22 cellular contexts compared by ENCODE assay signal in genomic region chr4:98599617-98600016, GRCh38. TPM values are rescaled to one million over a fixed set of nuclear protein-coding genes. Genes with fewer than 3 reads are reported as not detected.
DNase-seq lines count a peak whose midpoint lies in the region; ATAC-seq, FAIRE-seq and TF ChIP-seq lines count a peak whose summit lies in the region.
"Had no signal": no experiment of that assay in that cellular context is flagged by ENCODE, and none has a peak within 500 bp of the region (broad histone marks: within the 10 kb centered on the region; RNA-seq: fewer than 3 reads in every experiment).

No MANE protein-coding gene starts in this region.

- no peak overlapping the region for H2BK120ac ChIP-seq in H1 (replicated peaks; ENCODE audit: low read depth, low read length)

- BruUV-seq in mammary epithelial cell (replicated peaks; lab: Mats Ljungman, UMichigan) (no TSS peak), MCF 10A (replicated peaks; lab: Mats Ljungman, UMichigan) (no TSS peak)

- in situ Hi-C loops in mammary epithelial cell (cut with MboI; ENCODE audit: low sequenced_read_pairs in 2 of 2) = no loop called here

- no peak overlapping the region for H2BK20ac ChIP-seq in H1 (ENCODE audit: low read length)

- no peak overlapping the region for H3K56ac ChIP-seq in H1 (replicated peaks; ENCODE audit: insufficient read length, low read depth, low read length)

- no peak overlapping the region for H2BK12ac ChIP-seq in H1 (ENCODE audit: low read depth, low read length)

- no peak for FAIRE-seq in H1 (lab: Jason Lieb, UNC)
- FAIRE-seq: A549, G401.6, GM12892 had no signal

- H3K36me3 ChIP-seq in mammary epithelial cell (ENCODE audit: insufficient read depth, low read length) (no peaks in the 10 kb centered on the region), H1 (ENCODE audit: control insufficient read depth in 2 of 4, insufficient read depth in 4 of 4, low read length in 3 of 4) (no peaks in the 10 kb centered on the region; a peak in 2 of 8 replicates), stomach (no peaks in the 10 kb centered on the region)

- H3K27ac ChIP-seq in mammary epithelial cell (ENCODE audit: insufficient read depth, low read depth, low read length) = no peak overlapping the region
- H3K27ac ChIP-seq in H1 (ENCODE audit: low read depth, low read length) = no peak overlapping the region
- H3K27ac ChIP-seq in stomach = no peak overlapping the region
- H3K27ac ChIP-seq: A549, GM23248 had no signal

- H3K9ac ChIP-seq in mammary epithelial cell (ENCODE audit: insufficient read depth, low read length) (no peak overlapping the region), H1 (replicated peaks in 1 of 4; ENCODE audit: extremely low read depth in 1 of 4, low read depth in 3 of 4, low read length in 3 of 4) (no peak overlapping the region)
- H3K9ac ChIP-seq: GM23248 had no signal

- TF ChIP-seq RAD21 in H1 (IDR thresholded peaks at IDR 0.05 in 1 of 2, conservative IDR thresholded peaks at IDR 0.05 in 1 of 2; ENCODE audit: low read depth in 2 of 2, low read length in 2 of 2) = no peak

- no peak overlapping the region for H3K18ac ChIP-seq in H1 (ENCODE audit: extremely low read depth, low read length)

- H3K4me2 ChIP-seq in mammary epithelial cell (ENCODE audit: insufficient read depth, low read depth, low read length) (no peak overlapping the region), H1 (ENCODE audit: insufficient read depth in 1 of 2, low read depth in 2 of 2, low read length in 2 of 2) (no peak overlapping the region)
- H3K4me2 ChIP-seq: A549 had no signal

- intact Hi-C loops in mammary epithelial cell (cut with micrococcal nuclease) (no loop called here), MCF 10A (cut with micrococcal nuclease) (no loop called here), stomach (cut with DNase I; ENCODE audit: low total_unique reads) (no loop called here)

- dilution Hi-C loops in mammary epithelial cell (cut with HindIII; ENCODE audit: low sequenced_read_pairs) = no loop called here

- ATAC-seq in WTC11 (no peak), GM19395 (IDR thresholded peaks at IDR 0.05; ENCODE audit: unreplicated experiment) (no peak)
- ATAC-seq: A549, HCT116 had no signal

- H3K4ac ChIP-seq in H1 (replicated peaks; ENCODE audit: insufficient read length, low read depth, low read length) = no peak overlapping the region

- H3K9me3 Mint-ChIP-seq in MCF 10A (ENCODE audit: unreplicated experiment) (peaks cover 14% of the 10 kb centered on the region), WTC11 (peaks cover 35% of the 10 kb centered on the region)

- H3K4me1 ChIP-seq in mammary epithelial cell (ENCODE audit: insufficient read depth, low read length) (peaks cover 8% of the 10 kb centered on the region), H1 (replicated peaks in 1 of 4; ENCODE audit: control insufficient read depth in 3 of 4, insufficient read depth in 4 of 4, low read length in 3 of 4) (peaks cover 0 to 6% (median 4%) of the 10 kb centered on the region in 4 experiments; a peak in 3 of 7 replicates), stomach (peaks cover 0 to 12% (median 6%) of the 10 kb centered on the region in 4 donors)
- H3K4me1 ChIP-seq: A549 had no signal

- H3K27ac Mint-ChIP-seq in MCF 10A (ENCODE audit: low read depth, unreplicated experiment) (no peak overlapping the region), WTC11 (no peak overlapping the region)
- H3K27ac Mint-ChIP-seq: CD4-positive, alpha-beta memory T cell; H9; HFFc6 had no signal

- TF ChIP-seq CTCF in mammary epithelial cell (conservative IDR thresholded peaks at IDR 0.05 in 1 of 2, IDR thresholded peaks at IDR 0.05 in 1 of 2; ENCODE audit: extremely low read depth in 1 of 2, insufficient read depth in 1 of 2, low read depth in 1 of 2, low read length in 2 of 2) = no peak
- no peak for TF ChIP-seq CTCF in MCF 10A (IDR thresholded peaks at IDR 0.05; ENCODE audit: unreplicated experiment)
- no peak for TF ChIP-seq CTCF in WTC11 (IDR thresholded peaks at IDR 0.05)
- no peak for TF ChIP-seq CTCF in H1 (IDR thresholded peaks at IDR 0.05; ENCODE audit: control extremely low read depth in 1 of 3, insufficient read depth in 1 of 3, low read depth in 1 of 3, low read length in 3 of 3)
- TF ChIP-seq CTCF in stomach (IDR thresholded peaks at IDR 0.05) = no peak

- no peaks in the 10 kb centered on the region for H3K23me2 ChIP-seq in H1 (ENCODE audit: low read depth, low read length)

- H4K20me1 ChIP-seq in mammary epithelial cell (ENCODE audit: insufficient read depth, low read length) = no peaks in the 10 kb centered on the region
- H4K20me1 ChIP-seq in H1 (replicated peaks in 1 of 2; ENCODE audit: control insufficient read depth in 1 of 2, insufficient read depth in 2 of 2, low read length in 2 of 2) = no peaks in the 10 kb centered on the region

- no peak overlapping the region for H3K23ac ChIP-seq in H1 (ENCODE audit: insufficient read length)

- H2BK5ac ChIP-seq in H1 (ENCODE audit: low read depth, low read length) = no peak overlapping the region

- no peaks in the 10 kb centered on the region for H3K27me3 Mint-ChIP-seq in MCF 10A (ENCODE audit: insufficient read depth, unreplicated experiment)
- H3K27me3 Mint-ChIP-seq in WTC11 (ENCODE audit: low read depth) = peaks cover 5% of the 10 kb centered on the region
- H3K27me3 Mint-ChIP-seq: CD4-positive, alpha-beta memory T cell had no signal

- H3K4me3 Mint-ChIP-seq in MCF 10A (ENCODE audit: unreplicated experiment) (no peak overlapping the region), WTC11 (no peak overlapping the region)
- H3K4me3 Mint-ChIP-seq: H9, HFFc6 had no signal

- H3K9me3 ChIP-seq in mammary epithelial cell (replicated peaks; ENCODE audit: insufficient read depth, low read length) (peaks cover 6% of the 10 kb centered on the region), H1 (ENCODE audit: insufficient read depth in 2 of 2, low read depth in 1 of 2, low read length in 1 of 2) (peaks cover 6 to 14% of the 10 kb centered on the region in 2 experiments; a peak in 3 of 4 replicates), stomach (peaks cover 0 to 6% (median 0%) of the 10 kb centered on the region in 4 donors)

- no peak for TF ChIP-seq EP300 in H1 (IDR thresholded peaks at IDR 0.05; ENCODE audit: borderline replicate concordance in 1 of 2, low read depth in 2 of 2, low read length in 2 of 2)
- TF ChIP-seq EP300 in stomach (IDR thresholded peaks at IDR 0.05) = no peak

- H3K27me3 ChIP-seq in mammary epithelial cell (ENCODE audit: insufficient read depth, low read length) (no peaks in the 10 kb centered on the region), H1 (replicated peaks in 1 of 4; ENCODE audit: control insufficient read depth in 3 of 4, extremely low read depth in 1 of 4, insufficient read depth in 3 of 4, low read length in 3 of 4) (no peaks in the 10 kb centered on the region), stomach (no peaks in the 10 kb centered on the region)

- H3K4me1 Mint-ChIP-seq in MCF 10A (ENCODE audit: insufficient read depth, unreplicated experiment) (peaks cover 7% of the 10 kb centered on the region), WTC11 (peaks cover 34% of the 10 kb centered on the region)

- H2BK15ac ChIP-seq in H1 (ENCODE audit: low read length) = no peak overlapping the region

- no peak overlapping the region for H2AK5ac ChIP-seq in H1 (ENCODE audit: low read depth, low read length)

- H4K91ac ChIP-seq in H1 (replicated peaks; ENCODE audit: insufficient read length, low read length) = no peak overlapping the region

- no peak overlapping the region for H3K14ac ChIP-seq in H1 (ENCODE audit: insufficient read length)

- peaks cover 58% of the 10 kb centered on the region for H3K79me2 ChIP-seq in mammary epithelial cell (ENCODE audit: insufficient read depth, low read length)
- peaks cover 0 to 13% of the 10 kb centered on the region in 2 experiments; a peak in 1 of 4 replicates for H3K79me2 ChIP-seq in H1 (ENCODE audit: control insufficient read depth in 1 of 2, insufficient read depth in 2 of 2, low read length in 2 of 2)

- no peak overlapping the region for H2AFZ ChIP-seq in mammary epithelial cell (ENCODE audit: low read depth, low read length)
- no peak overlapping the region for H2AFZ ChIP-seq in H1 (ENCODE audit: low read length)
- H2AFZ ChIP-seq: GM23248 had no signal

- no peak overlapping the region for H3K4me3 ChIP-seq in mammary epithelial cell (replicated peaks in 1 of 3; ENCODE audit: insufficient read depth in 1 of 3, low read depth in 2 of 3, low read length in 3 of 3)
- H3K4me3 ChIP-seq in H1 (ENCODE audit: extremely low read depth in 1 of 4, insufficient read depth in 2 of 4, low read depth in 3 of 4, low read length in 4 of 4) = peak overlapping the region in 1 of 4 experiments; percentile 14; a peak in 1 of 8 replicates
- H3K4me3 ChIP-seq in stomach = no peak overlapping the region
- H3K4me3 ChIP-seq: A549, GM23248 had no signal

- H3K79me1 ChIP-seq in H1 (ENCODE audit: low read depth, low read length) = no peaks in the 10 kb centered on the region; the same call in none of the 2 replicates

- TF ChIP-seq POLR2A in H1 (IDR thresholded peaks at IDR 0.05; ENCODE audit: control extremely low read depth in 1 of 2, low read depth in 2 of 2, low read length in 2 of 2) (no peak), stomach (IDR thresholded peaks at IDR 0.05) (no peak)

- POLR2A ChIA-PET in MCF 10A (lab: Yijun Ruan, JAX) (no interaction called here), WTC11 (lab: Charles Lee) (no interaction called here), H1 (lab: Charles Lee; ENCODE audit: partially characterized antibody) (no interaction called here)

- CTCF ChIA-PET in mammary epithelial cell (lab: Charles Lee; ENCODE audit: low non-redundant PET) = no interaction called here
- CTCF ChIA-PET in MCF 10A (lab: Yijun Ruan, JAX) = no interaction called here
- CTCF ChIA-PET in WTC11 (lab: Charles Lee) = no interaction called here
- CTCF ChIA-PET in H1 (lab: Charles Lee; ENCODE audit: partially characterized antibody) = no interaction called here

- H3K36me3 Mint-ChIP-seq in MCF 10A (ENCODE audit: insufficient read depth, unreplicated experiment) (no peaks in the 10 kb centered on the region), WTC11 (peaks cover 34% of the 10 kb centered on the region)

- peak; percentile 20 for DNase-seq in mammary epithelial cell
- DNase-seq in MCF 10A (ENCODE audit: unreplicated experiment) = no peak
- DNase-seq in WTC11 (ENCODE audit: low spot score) = no peak
- no peak for DNase-seq in H1 (ENCODE audit: low read depth in 1 of 2, low spot score in 2 of 2)
- DNase-seq in stomach = no peak
- no peak for DNase-seq in kidney tubule cell (ENCODE audit: low spot score)
- DNase-seq: 8988T; ACHN; C1 segment of cervical spinal cord; Calu3; CD4-positive, alpha-beta memory T cell; COR-L47; DMS53; DMS79 treated with DMSO at 0.1 percent for 48 hours; GM23248; H9; HFFc6 had no signal

- no peak overlapping the region for H4K8ac ChIP-seq in H1 (ENCODE audit: extremely low read depth, insufficient read depth, low read length)

- no peak overlapping the region for H4K5ac ChIP-seq in H1 (ENCODE audit: insufficient read length, low read depth, low read length)

RNA-seq across cellular contexts. Expression of gene TSPAN5, which starts 58.8 kb away (rescaled TPM):
- total RNA-seq in mammary epithelial cell (10 to 100 TPM; 19.0 to 38.4 TPM), MCF 10A (2022) (18.5 and 19.8 TPM in 2 replicates), WTC11 (2021) (19.1 to 22.7 TPM (median 20.8 TPM) in 3 replicates), stomach (10 to 100 TPM in 3 of 5 donors, 1 to 10 TPM in 2; 7.5 to 90.2 (median 18.1) TPM)
- polyA plus RNA-seq in mammary epithelial cell (36.2 TPM), H1 (2011; rRNA removed) (13.1 and 17.6 TPM in 2 replicates), stomach (1 to 10 TPM; 1.6 to 5.3 (median 2.9) TPM)
- polyA minus RNA-seq in mammary epithelial cell = 37.1 TPM
- 20.9 and 21.2 TPM in 2 replicates for total RNA-seq in H1 (2021; fragmentation: NEBNext Ultra II Directional; extraction: Animal tissue kit (Norgen Biotek cat#: 25700))
- 17.2 TPM for polyA plus RNA-seq in H1 (2011; cell fraction: cytosol; rRNA removed)
- 10.6 TPM for polyA plus RNA-seq in H1 (2011; cell fraction: nucleus; rRNA removed)
- 13.0 to 16.3 TPM (median 14.4 TPM) in 4 replicates for polyA plus RNA-seq in H1 (2012, experiment 1 of 2)
- polyA plus RNA-seq in H1 (2012, experiment 2 of 2) = 9.0 TPM
- 18.1 TPM for polyA plus RNA-seq in H1 (2013, experiment 1 of 2)
- 24.4 TPM for polyA plus RNA-seq in H1 (2013, experiment 2 of 2)
- polyA minus RNA-seq in H1 (2011; rRNA and poly(A)+ RNA removed) = 21.1 and 28.0 TPM in 2 replicates
- 12.2 TPM for polyA minus RNA-seq in H1 (2011; cell fraction: cytosol; rRNA and poly(A)+ RNA removed)
- polyA minus RNA-seq in H1 (2011; cell fraction: nucleus; rRNA and poly(A)+ RNA removed) = 16.1 TPM
